8 cellular contexts compared by ENCODE assay signal in the genomic region with DNA sequence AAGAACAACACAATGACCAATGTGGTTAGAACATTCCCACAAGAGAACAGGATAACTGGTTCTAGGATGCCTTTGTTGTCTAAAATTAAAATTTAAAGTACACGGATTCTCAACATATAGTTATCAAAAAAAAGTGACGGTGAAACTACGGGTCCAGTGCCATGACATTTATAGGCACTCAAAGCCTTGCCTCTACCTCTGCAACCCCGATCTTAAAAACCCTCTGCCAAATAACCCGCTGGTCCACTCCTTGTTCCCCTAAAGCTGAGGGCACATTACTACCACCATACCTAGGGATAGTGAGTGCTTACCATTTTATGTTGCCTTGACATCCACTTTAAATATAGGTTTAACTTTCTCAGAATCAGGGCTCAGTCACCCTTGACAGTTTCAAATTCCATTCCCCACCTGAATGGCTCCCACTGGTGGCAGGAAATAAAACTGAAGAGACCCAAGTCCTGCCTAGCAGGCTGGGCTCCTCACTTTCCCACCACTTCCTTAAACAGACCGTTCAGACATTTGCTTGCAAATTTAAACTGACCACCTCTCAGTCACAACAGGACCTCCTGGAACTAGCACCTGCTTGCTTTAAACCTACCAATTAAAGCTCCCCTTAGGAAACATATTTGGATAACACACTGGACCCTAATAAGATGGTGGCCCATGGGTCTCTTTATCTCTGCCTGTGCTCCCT.
DNase-seq lines count a peak whose midpoint lies in the region; ATAC-seq and TF ChIP-seq lines count a peak whose summit lies in the region.

No MANE protein-coding gene starts in this region.

- peaks cover 4% of the 10 kb centered on the region for H3K9me3 Mint-ChIP-seq in activated CD4-positive, alpha-beta T cell treated with anti-CD3 and anti-CD28 coated beads, Interleukin-2, amount 10 ng/mL, durations not matched to agents 7 days and 5 days

- H3K27me3 Mint-ChIP-seq in activated CD4-positive, alpha-beta T cell treated with anti-CD3 and anti-CD28 coated beads, Interleukin-2, amount 10 ng/mL, durations not matched to agents 7 days and 5 days, result no peaks in the 10 kb centered on the region

- H3K27ac Mint-ChIP-seq in activated CD4-positive, alpha-beta T cell treated with anti-CD3 and anti-CD28 coated beads, Interleukin-2, amount 10 ng/mL, durations not matched to agents 7 days and 5 days, result no peak overlapping the region

- peak; percentile 36 for ATAC-seq in GM21360 (IDR thresholded peaks at IDR 0.05; ENCODE audit: unreplicated experiment)
- no peak for ATAC-seq in GM21515 (IDR thresholded peaks at IDR 0.05; ENCODE audit: unreplicated experiment)

- peak; percentile 35 for DNase-seq in GF-D8 (lab: John Stamatoyannopoulos, UW)
- peak; percentile 43 for DNase-seq in activated CD4-positive, alpha-beta T cell treated with anti-CD3 and anti-CD28 coated beads, Interleukin-2, amount 10 ng/mL, durations not matched to agents 7 days and 5 days
- DNase-seq in globus pallidus (ENCODE audit: low spot score), result peak; percentile 67
- DNase-seq in retina, result peak; percentile 16
- DNase-seq in NCI-H1436 (lab: John Stamatoyannopoulos, UW), result no peak

- CTCF ChIA-PET in activated CD4-positive, alpha-beta T cell treated with anti-CD3 and anti-CD28 coated beads, Interleukin-2, amount 10 ng/mL, durations not matched to agents 7 days and 5 days (lab: Charles Lee), result interaction anchor here (1.0 to 1.6 kb wide), 3 partner anchors 18 to 152 kb away, joined by 3 to 5 read pairs (median 3); no protein-coding TSS in a partner anchor

- POLR2A ChIA-PET in activated CD4-positive, alpha-beta T cell treated with anti-CD3 and anti-CD28 coated beads, Interleukin-2, amount 10 ng/mL, durations not matched to agents 7 days and 5 days (lab: Charles Lee), result no interaction called here

- peaks cover 43% of the 10 kb centered on the region for H3K4me1 Mint-ChIP-seq in activated CD4-positive, alpha-beta T cell treated with anti-CD3 and anti-CD28 coated beads, Interleukin-2, amount 10 ng/mL, durations not matched to agents 7 days and 5 days

- TF ChIP-seq RAD21 in Ishikawa (IDR thresholded peaks at IDR 0.05; ENCODE audit: low read depth), result peak; percentile 70

- peaks cover 7% of the 10 kb centered on the region for H3K36me3 Mint-ChIP-seq in activated CD4-positive, alpha-beta T cell treated with anti-CD3 and anti-CD28 coated beads, Interleukin-2, amount 10 ng/mL, durations not matched to agents 7 days and 5 days (ENCODE audit: low read depth)

- TF ChIP-seq EP300 in Ishikawa (IDR thresholded peaks at IDR 0.05; ENCODE audit: borderline replicate concordance), result no peak

- no peak overlapping the region for H3K4me3 Mint-ChIP-seq in activated CD4-positive, alpha-beta T cell treated with anti-CD3 and anti-CD28 coated beads, Interleukin-2, amount 10 ng/mL, durations not matched to agents 7 days and 5 days

TF ChIP-seq in Ishikawa, 13 proteins besides CTCF, POLR2A, EP300 and RAD21:
- TF ChIP-seq MAX (IDR thresholded peaks at IDR 0.05) (no peak), FOXM1 (IDR thresholded peaks at IDR 0.05; ENCODE audit: borderline replicate concordance, low read depth) (no peak), CEBPB (IDR thresholded peaks at IDR 0.05) (no peak), CREB1 (IDR thresholded peaks at IDR 0.05; ENCODE audit: low read depth) (no peak), TCF12 (IDR thresholded peaks at IDR 0.05; ENCODE audit: low read depth) (no peak), ZBTB7A (IDR thresholded peaks at IDR 0.05; ENCODE audit: low read depth) (no peak), NFIC (IDR thresholded peaks at IDR 0.05) (no peak), TAF1 (IDR thresholded peaks at IDR 0.05; ENCODE audit: low read depth) (no peak), YY1 (IDR thresholded peaks at IDR 0.05; ENCODE audit: low read depth) (no peak), EGR1 (IDR thresholded peaks at IDR 0.05) (no peak), TEAD4 (IDR thresholded peaks at IDR 0.05) (no peak)
- TF ChIP-seq, protein P1, sequence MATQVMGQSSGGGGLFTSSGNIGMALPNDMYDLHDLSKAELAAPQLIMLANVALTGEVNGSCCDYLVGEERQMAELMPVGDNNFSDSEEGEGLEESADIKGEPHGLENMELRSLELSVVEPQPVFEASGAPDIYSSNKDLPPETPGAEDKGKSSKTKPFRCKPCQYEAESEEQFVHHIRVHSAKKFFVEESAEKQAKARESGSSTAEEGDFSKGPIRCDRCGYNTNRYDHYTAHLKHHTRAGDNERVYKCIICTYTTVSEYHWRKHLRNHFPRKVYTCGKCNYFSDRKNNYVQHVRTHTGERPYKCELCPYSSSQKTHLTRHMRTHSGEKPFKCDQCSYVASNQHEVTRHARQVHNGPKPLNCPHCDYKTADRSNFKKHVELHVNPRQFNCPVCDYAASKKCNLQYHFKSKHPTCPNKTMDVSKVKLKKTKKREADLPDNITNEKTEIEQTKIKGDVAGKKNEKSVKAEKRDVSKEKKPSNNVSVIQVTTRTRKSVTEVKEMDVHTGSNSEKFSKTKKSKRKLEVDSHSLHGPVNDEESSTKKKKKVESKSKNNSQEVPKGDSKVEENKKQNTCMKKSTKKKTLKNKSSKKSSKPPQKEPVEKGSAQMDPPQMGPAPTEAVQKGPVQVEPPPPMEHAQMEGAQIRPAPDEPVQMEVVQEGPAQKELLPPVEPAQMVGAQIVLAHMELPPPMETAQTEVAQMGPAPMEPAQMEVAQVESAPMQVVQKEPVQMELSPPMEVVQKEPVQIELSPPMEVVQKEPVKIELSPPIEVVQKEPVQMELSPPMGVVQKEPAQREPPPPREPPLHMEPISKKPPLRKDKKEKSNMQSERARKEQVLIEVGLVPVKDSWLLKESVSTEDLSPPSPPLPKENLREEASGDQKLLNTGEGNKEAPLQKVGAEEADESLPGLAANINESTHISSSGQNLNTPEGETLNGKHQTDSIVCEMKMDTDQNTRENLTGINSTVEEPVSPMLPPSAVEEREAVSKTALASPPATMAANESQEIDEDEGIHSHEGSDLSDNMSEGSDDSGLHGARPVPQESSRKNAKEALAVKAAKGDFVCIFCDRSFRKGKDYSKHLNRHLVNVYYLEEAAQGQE (IDR thresholded peaks at IDR 0.05; ENCODE audit: low read depth), result no peak
- TF ChIP-seq, protein P2, sequence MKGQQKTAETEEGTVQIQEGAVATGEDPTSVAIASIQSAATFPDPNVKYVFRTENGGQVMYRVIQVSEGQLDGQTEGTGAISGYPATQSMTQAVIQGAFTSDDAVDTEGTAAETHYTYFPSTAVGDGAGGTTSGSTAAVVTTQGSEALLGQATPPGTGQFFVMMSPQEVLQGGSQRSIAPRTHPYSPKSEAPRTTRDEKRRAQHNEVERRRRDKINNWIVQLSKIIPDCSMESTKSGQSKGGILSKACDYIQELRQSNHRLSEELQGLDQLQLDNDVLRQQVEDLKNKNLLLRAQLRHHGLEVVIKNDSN (IDR thresholded peaks at IDR 0.05), result no peak
